ENCODE assay signal across 9 cellular contexts in the genomic region with DNA sequence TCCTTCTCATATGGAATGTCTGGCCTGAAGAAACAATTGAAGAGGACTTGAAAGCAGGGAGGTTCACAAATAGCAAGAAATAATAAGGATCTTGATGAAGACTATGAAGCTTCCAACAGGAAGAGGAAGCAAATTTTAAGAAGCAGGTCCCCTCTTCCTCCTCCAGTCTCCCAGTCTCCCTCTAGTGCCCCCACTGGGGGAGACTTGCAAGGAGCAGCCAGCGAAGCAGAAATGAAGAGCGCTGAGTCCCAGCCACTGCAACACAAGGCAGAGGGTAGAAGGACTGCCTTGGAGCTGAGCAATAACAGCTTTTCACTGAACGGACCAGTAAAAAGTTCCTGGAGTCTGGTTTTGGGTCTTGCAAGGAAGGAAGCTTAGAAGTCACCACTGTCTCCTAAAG. TPM values are rescaled to one million over a fixed set of nuclear protein-coding genes. Genes with fewer than 3 reads are reported as not detected.
DNase-seq lines count a peak whose midpoint lies in the region; FAIRE-seq and TF ChIP-seq lines count a peak whose summit lies in the region.
"Had no signal": no experiment of that assay in that cellular context is flagged by ENCODE, and none has a peak within 500 bp of the region (broad histone marks: within the 10 kb centered on the region; RNA-seq: fewer than 3 reads in every experiment).

No MANE protein-coding gene starts in this region.

- peak; percentile 60 for DNase-seq in NCI-H82 (lab: John Stamatoyannopoulos, UW)
- DNase-seq in NCI-H82 treated with DMSO at 0.1 percent for 48 hours (lab: John Stamatoyannopoulos, UW; ENCODE audit: unreplicated experiment): no peak
- no peak for DNase-seq in LNCaP clone FGC (ENCODE audit: low read depth)
- peak; percentile 3 for DNase-seq in astrocyte of the hippocampus (ENCODE audit: low read depth, low spot score)
- no peak for DNase-seq in osteoblast (ENCODE audit: insufficient read length, low spot score, missing footprints)
- DNase-seq in activated CD8-positive, alpha-beta memory T cell treated with anti-CD3 and anti-CD28 coated beads, Interleukin-2, amount 50 U/mL, for 48 hours: no peak
- DNase-seq in GM19239 (ENCODE audit: insufficient read length, low spot score): no peak
- DNase-seq in GDM1 (lab: John Stamatoyannopoulos, UW): no peak
- DNase-seq: NCI-H187 had no signal

- H3K36me3 ChIP-seq in osteoblast (ENCODE audit: insufficient read depth, low read length): no peaks in the 10 kb centered on the region

- no peaks in the 10 kb centered on the region for H3K79me2 ChIP-seq in osteoblast (ENCODE audit: insufficient read depth, low read length)

- H3K27ac ChIP-seq in osteoblast (ENCODE audit: low read depth, low read length): no peak overlapping the region

- no peaks in the 10 kb centered on the region for H3K4me1 ChIP-seq in osteoblast (ENCODE audit: insufficient read depth, low read length)

- H2AFZ ChIP-seq in osteoblast (ENCODE audit: low read length): no peak overlapping the region

- H3K4me3 ChIP-seq in LNCaP clone FGC (ENCODE audit: low read depth, low read length) (no peak overlapping the region), osteoblast (ENCODE audit: insufficient read depth, low read length) (no peak overlapping the region)

- H4K20me1 ChIP-seq in osteoblast (ENCODE audit: insufficient read depth, low read length): no peaks in the 10 kb centered on the region

- H3K27me3 ChIP-seq in osteoblast (ENCODE audit: insufficient read depth, low read length): no peaks in the 10 kb centered on the region

- H3K9me3 ChIP-seq in osteoblast (ENCODE audit: low read depth, low read length): no peaks in the 10 kb centered on the region

- no peak for FAIRE-seq in GM19239 (lab: Jason Lieb, UNC)

- peak; percentile 32 for TF ChIP-seq CTCF in LNCaP clone FGC (IDR thresholded peaks at IDR 0.05; ENCODE audit: control insufficient read depth, extremely low read depth, insufficient read depth)
- TF ChIP-seq CTCF in osteoblast (IDR thresholded peaks at IDR 0.05; ENCODE audit: extremely low read depth, low read depth, low read length): peak; percentile 15

- no peak overlapping the region for H3K4me2 ChIP-seq in osteoblast (ENCODE audit: insufficient read depth, low read length)

RNA-seq across cellular contexts. Expression of a gene that starts 32.6 kb away (rescaled TPM):
- total RNA-seq in osteoblast: 104 and 105 TPM in 2 replicates

Comparison
In these comparisons a context has a peak if more than half of its experiments do, and no peak if none do; other contexts are left out.
1. DNase-seq: peak in NCI-H82 (single experiment) and astrocyte of the hippocampus (single experiment); none in NCI-H82 treated with DMSO at 0.1 percent for 48 hours (single experiment), LNCaP clone FGC (single experiment), osteoblast (single experiment), activated CD8-positive, alpha-beta memory T cell treated with anti-CD3 and anti-CD28 coated beads, Interleukin-2, amount 50 U/mL, for 48 hours (single experiment), GM19239 (single experiment) and GDM1 (single experiment).